ENCODE assay signal across 25 cellular contexts in the genomic region with DNA sequence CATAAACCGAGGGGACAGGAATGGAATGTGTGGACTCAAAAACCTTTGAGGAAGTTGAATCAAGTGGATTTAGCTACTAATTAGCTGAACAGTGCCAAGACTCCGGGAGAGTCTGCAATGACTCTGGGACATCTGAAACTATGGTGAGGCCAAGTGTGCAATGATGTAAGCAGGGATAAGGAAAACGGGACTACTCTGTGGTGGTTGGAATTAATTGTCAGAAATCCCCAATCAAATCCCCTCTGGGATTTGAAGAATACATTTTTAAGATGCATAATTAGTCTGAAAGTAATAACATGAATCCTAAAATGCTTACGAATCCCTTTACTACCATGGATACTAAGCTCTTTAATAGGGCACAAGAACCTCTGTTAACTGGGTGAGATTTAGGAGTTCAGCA.
"Had no signal": no experiment of that assay in that cellular context is flagged by ENCODE, and none has a peak within 500 bp of the region (broad histone marks: within the 10 kb centered on the region; RNA-seq: fewer than 3 reads in every experiment).

No MANE protein-coding gene starts in this region.

- H3K27me3 ChIP-seq: left lung, neutrophil, right atrium auricular region, right lobe of liver, tibial nerve, uterus had no signal

- H3K27ac ChIP-seq: left lung, lower lobe of right lung, neutrophil, parathyroid adenoma, psoas muscle, right atrium auricular region, right lobe of liver, tibial nerve, uterus had no signal

- H3K9me3 ChIP-seq: left lung, lower lobe of right lung, neutrophil, psoas muscle, right atrium auricular region, right lobe of liver, uterus had no signal

- H3K36me3 ChIP-seq: left lung, lower lobe of right lung, neutrophil, right atrium auricular region, right lobe of liver, tibial nerve, uterus had no signal

- H3K4me1 ChIP-seq: left lung, lower lobe of right lung, parathyroid adenoma, psoas muscle, right atrium auricular region, right lobe of liver, tibial nerve, uterus had no signal

- H3K4me3 ChIP-seq: left lung, lower lobe of right lung, psoas muscle, right atrium auricular region, right lobe of liver, smooth muscle cell, tibial nerve, uterus had no signal

- FAIRE-seq: islet of Langerhans, kidney had no signal

- DNase-seq: immature natural killer cell; kidney; left colon; left lung; lower lobe of right lung; mammary epithelial cell; mesenchymal stem cell; naive thymus-derived CD8-positive, alpha-beta T cell; occipital lobe; psoas muscle; right lobe of liver; stimulated activated CD4-positive, alpha-beta T cell treated with anti-CD3 and anti-CD28 coated beads, Interleukin-1b, Interleukin-23, amount 100 ng/mL, for 48 hours; stimulated activated CD4-positive, alpha-beta T cell treated with anti-CD3 and anti-CD28 coated beads, Interleukin-2, amount 100 ng/mL, for 48 hours; stimulated activated CD4-positive, alpha-beta T cell treated with anti-CD3 and anti-CD28 coated beads, Interleukin-4, amount 100 ng/mL, for 4 hours; stimulated activated CD8-positive, alpha-beta memory T cell treated with anti-CD3 and anti-CD28 coated beads, Interleukin-4, amount 100 ng/mL, for 48 hours; stimulated activated naive CD4-positive, alpha-beta T cell treated with Interleukin-2 at 50 U/mL for 16 hours; stimulated activated naive CD8-positive, alpha-beta T cell treated with anti-CD3 and anti-CD28 coated beads, Interleukin-15, amount 100 ng/mL, for 72 hours; substantia nigra; uterus had no signal
